ENCODE assay signal across 29 cellular contexts in genomic region chr16:58490100-58490499, GRCh38. TPM values are rescaled to one million over a fixed set of nuclear protein-coding genes. Genes with fewer than 3 reads are reported as not detected.
"Had no signal": no experiment of that assay in that cellular context is flagged by ENCODE, and none has a peak within 500 bp of the region (broad histone marks: within the 10 kb centered on the region; RNA-seq: fewer than 3 reads in every experiment).

No MANE protein-coding gene starts in this region.

- H3K27ac ChIP-seq: cardiac muscle cell, PC-9, SJCRH30, SK-N-MC, WERI-Rb-1 had no signal

- H3K4me2 ChIP-seq: PC-9 had no signal

- H3K9me3 Mint-ChIP-seq: activated CD4-positive, alpha-beta memory T cell treated with anti-CD3 and anti-CD28 coated beads, Interleukin-2, amount 10 ng/mL, durations not matched to agents 7 days and 5 days; activated naive CD8-positive, alpha-beta T cell treated with anti-CD3 and anti-CD28 coated beads for 36 hours had no signal

- H3K36me3 Mint-ChIP-seq: activated CD8-positive, alpha-beta memory T cell treated with anti-CD3 and anti-CD28 coated beads, Interleukin-2, amount 10 ng/mL, durations not matched to agents 7 days and 5 days; activated naive CD8-positive, alpha-beta T cell treated with anti-CD3 and anti-CD28 coated beads for 36 hours had no signal

- H3K9me3 ChIP-seq: SJCRH30 had no signal

- ATAC-seq: activated CD8-positive, alpha-beta memory T cell treated with anti-CD3 and anti-CD28 coated beads, Interleukin-2, amount 10 ng/mL, durations not matched to agents 7 days and 5 days had no signal

- H3K36me3 ChIP-seq: cardiac muscle cell, SJCRH30, WERI-Rb-1 had no signal

- H3K4me3 Mint-ChIP-seq: activated CD4-positive, alpha-beta memory T cell treated with anti-CD3 and anti-CD28 coated beads, Interleukin-2, amount 10 ng/mL, durations not matched to agents 7 days and 5 days; activated CD8-positive, alpha-beta memory T cell treated with anti-CD3 and anti-CD28 coated beads, Interleukin-2, amount 10 ng/mL, durations not matched to agents 7 days and 5 days; activated naive CD8-positive, alpha-beta T cell treated with anti-CD3 and anti-CD28 coated beads for 36 hours had no signal

- H3K27me3 ChIP-seq: cardiac muscle cell had no signal

- H3K4me3 ChIP-seq: cardiac muscle cell, PC-9, SJCRH30, SK-N-MC had no signal

- H3K27ac Mint-ChIP-seq: activated CD4-positive, alpha-beta memory T cell treated with anti-CD3 and anti-CD28 coated beads, Interleukin-2, amount 10 ng/mL, durations not matched to agents 7 days and 5 days; activated CD8-positive, alpha-beta memory T cell treated with anti-CD3 and anti-CD28 coated beads, Interleukin-2, amount 10 ng/mL, durations not matched to agents 7 days and 5 days; activated naive CD8-positive, alpha-beta T cell treated with anti-CD3 and anti-CD28 coated beads for 36 hours had no signal

- DNase-seq: activated CD4-positive, alpha-beta memory T cell treated with anti-CD3 and anti-CD28 coated beads, Interleukin-2, amount 10 ng/mL, durations not matched to agents 7 days and 5 days; activated CD4-positive, alpha-beta T cell treated with anti-CD3 and anti-CD28 coated beads for 1 hour; activated CD4-positive, alpha-beta T cell treated with anti-CD3 and anti-CD28 coated beads for 48 hours; activated CD4-positive, CD25-positive, alpha-beta regulatory T cell; activated CD8-positive, alpha-beta memory T cell treated with anti-CD3 and anti-CD28 coated beads for 24 hours; activated CD8-positive, alpha-beta memory T cell treated with anti-CD3 and anti-CD28 coated beads, Interleukin-2, amount 10 ng/mL, durations not matched to agents 7 days and 5 days; activated CD8-positive, alpha-beta memory T cell treated with anti-CD3 and anti-CD28 coated beads, Interleukin-2, amount 50 U/mL, for 48 hours; activated effector memory CD4-positive, alpha-beta T cell treated with Interleukin-2 at 50 U/mL for 16 hours; activated naive CD4-positive, alpha-beta T cell treated with anti-CD3 and anti-CD28 coated beads, Interleukin-2, amount 50 U/mL, for 16 hours; activated naive CD8-positive, alpha-beta T cell treated with anti-CD3 and anti-CD28 coated beads for 36 hours; activated T-cell treated with anti-CD3 and anti-CD28 coated beads, Interleukin-2, amount 50 U/mL, for 48 hours; amniotic stem cell; Karpas-422; KBM-7; NCI-H1105; NCI-H1417 treated with DMSO at 0.1 percent for 48 hours; NCI-H187 treated with DMSO at 0.1 percent for 48 hours; NCI-H2081 treated with DMSO at 0.1 percent for 48 hours; NCI-H226; NCI-H446 treated with DMSO at 0.1 percent for 48 hours; NCI-H524; PC-9; SHP77; SJCRH30; T1000; WERI-Rb-1 had no signal

RNA-seq across cellular contexts. Expression of gene NDRG4, which starts 9.8 kb away (rescaled TPM):
- total RNA-seq: MCF 10A had no signal
